ENCODE assay signal across 17 cellular contexts in genomic region chr20:8151371-8151770, GRCh38. TPM values are rescaled to one million over a fixed set of nuclear protein-coding genes. Genes with fewer than 3 reads are reported as not detected.
DNase-seq lines count a peak whose midpoint lies in the region; ATAC-seq, FAIRE-seq and TF ChIP-seq lines count a peak whose summit lies in the region.
"Had no signal": no experiment of that assay in that cellular context is flagged by ENCODE, and none has a peak within 500 bp of the region (broad histone marks: within the 10 kb centered on the region; RNA-seq: fewer than 3 reads in every experiment).

No MANE protein-coding gene starts in this region.

- peak overlapping the region; percentile 59 to 65 for H3K27ac ChIP-seq in breast epithelium
- no peak overlapping the region for H3K27ac ChIP-seq in PC-9
- H3K27ac ChIP-seq: upper lobe of right lung had no signal

- no peak overlapping the region for H3K4me2 ChIP-seq in PC-9
- H3K4me2 ChIP-seq: smooth muscle cell had no signal

- peaks cover 6% of the 10 kb centered on the region; the same call in 1 of the 2 replicates for H3F3A ChIP-seq in PC-9 (ENCODE audit: insufficient read depth, low read depth)

- no peak for TF ChIP-seq CTCF in breast epithelium (IDR thresholded peaks at IDR 0.05)
- TF ChIP-seq CTCF in progenitor cell of endocrine pancreas (IDR thresholded peaks at IDR 0.05; ENCODE audit: unreplicated experiment), result no peak
- no peak for TF ChIP-seq CTCF in PC-9 (conservative IDR thresholded peaks at IDR 0.05)

- H3K27me3 Mint-ChIP-seq in natural killer cell treated with Interleukin-12 subunit alpha and Interleukin-12 subunit beta and Interleukin-15 and Interleukin-18, amount 100 ng/mL, for 72 hours, result no peaks in the 10 kb centered on the region
- no peaks in the 10 kb centered on the region for H3K27me3 Mint-ChIP-seq in progenitor cell of endocrine pancreas

- H3K79me2 ChIP-seq in PC-9 (ENCODE audit: low read depth), result no peaks in the 10 kb centered on the region

- H3K4me3 ChIP-seq in breast epithelium (no peak overlapping the region), PC-9 (no peak overlapping the region)
- H3K4me3 ChIP-seq: smooth muscle cell, upper lobe of right lung had no signal

- peak overlapping the region; percentile 56 for H3K4me3 Mint-ChIP-seq in natural killer cell treated with Interleukin-12 subunit alpha and Interleukin-12 subunit beta and Interleukin-15 and Interleukin-18, amount 100 ng/mL, for 72 hours
- no peak overlapping the region for H3K4me3 Mint-ChIP-seq in progenitor cell of endocrine pancreas (ENCODE audit: low read depth)
- H3K4me3 Mint-ChIP-seq: H9, nephron progenitor cell had no signal

- no peaks in the 10 kb centered on the region for H3K36me3 ChIP-seq in breast epithelium
- H3K36me3 ChIP-seq in PC-9 (ENCODE audit: low read depth), result no peaks in the 10 kb centered on the region
- H3K36me3 ChIP-seq: upper lobe of right lung had no signal

- peaks cover 55 to 59% of the 10 kb centered on the region in 2 donors for H3K4me1 Mint-ChIP-seq in natural killer cell treated with Interleukin-12 subunit alpha and Interleukin-12 subunit beta and Interleukin-15 and Interleukin-18, amount 100 ng/mL, for 72 hours (ENCODE audit: low read depth in 2 of 2)
- H3K4me1 Mint-ChIP-seq in progenitor cell of endocrine pancreas (ENCODE audit: low read depth), result no peaks in the 10 kb centered on the region

- no peak overlapping the region for H2AFZ ChIP-seq in PC-9

- H3K27me3 ChIP-seq in breast epithelium (no peaks in the 10 kb centered on the region), PC-9 (ENCODE audit: insufficient read depth, low read depth) (no peaks in the 10 kb centered on the region)
- H3K27me3 ChIP-seq: upper lobe of right lung had no signal

- peaks cover 3% of the 10 kb centered on the region for H3K9me3 Mint-ChIP-seq in natural killer cell treated with Interleukin-12 subunit alpha and Interleukin-12 subunit beta and Interleukin-15 and Interleukin-18, amount 100 ng/mL, for 72 hours
- no peaks in the 10 kb centered on the region for H3K9me3 Mint-ChIP-seq in progenitor cell of endocrine pancreas (ENCODE audit: low read depth)
- H3K9me3 Mint-ChIP-seq: H9, nephron progenitor cell had no signal

- DNase-seq in NCI-H1417 (lab: John Stamatoyannopoulos, UW) (peak; percentile 11 to 47 (median 13)), NCI-H1417 treated with DMSO at 0.1 percent for 48 hours (lab: John Stamatoyannopoulos, UW) (no peak), HTR-8/SVneo (ENCODE audit: insufficient read length, low spot score) (no peak), breast epithelium (ENCODE audit: low spot score in 2 of 2) (no peak), progenitor cell of endocrine pancreas (ENCODE audit: low spot score, unreplicated experiment) (no peak), PC-9 (no peak), NCI-H1694 treated with DMSO at 0.1 percent for 48 hours (lab: John Stamatoyannopoulos, UW) (no peak)
- DNase-seq in natural killer cell treated with Interleukin-12 subunit alpha and Interleukin-12 subunit beta and Interleukin-15 and Interleukin-18, amount 100 ng/mL, for 72 hours (ENCODE audit: low spot score), result no peak
- DNase-seq: 8988T; central memory CD4-positive, alpha-beta T cell; H9; kidney; NCI-H1105; nephron progenitor cell; upper lobe of right lung had no signal

- H4K20me1 ChIP-seq in PC-9 (ENCODE audit: insufficient read depth), result no peaks in the 10 kb centered on the region

- no peaks in the 10 kb centered on the region for H3K36me3 Mint-ChIP-seq in natural killer cell treated with Interleukin-12 subunit alpha and Interleukin-12 subunit beta and Interleukin-15 and Interleukin-18, amount 100 ng/mL, for 72 hours
- H3K36me3 Mint-ChIP-seq in progenitor cell of endocrine pancreas (ENCODE audit: insufficient read depth), result peaks cover 1% of the 10 kb centered on the region

- BruUV-seq in PC-9 (replicated peaks; lab: Mats Ljungman, UMichigan), result no TSS peak

- H3K4me1 ChIP-seq in breast epithelium, result peaks cover 0 to 12% of the 10 kb centered on the region in 2 donors
- H3K4me1 ChIP-seq in PC-9 (replicated peaks; ENCODE audit: insufficient read depth), result no peaks in the 10 kb centered on the region; the same call in 1 of the 2 replicates

- no peak for ATAC-seq in natural killer cell treated with Interleukin-12 subunit alpha and Interleukin-12 subunit beta and Interleukin-15 and Interleukin-18, amount 100 ng/mL, for 72 hours
- ATAC-seq: upper lobe of right lung had no signal

- POLR2A ChIA-PET in PC-9 (lab: Charles Lee; ENCODE audit: unreplicated experiment), result no interaction called here

- TF ChIP-seq POLR2A in breast epithelium (IDR thresholded peaks at IDR 0.05), result no peak

- no peaks in the 10 kb centered on the region for H3K9me2 ChIP-seq in PC-9 (ENCODE audit: insufficient read depth)

- H3K27ac Mint-ChIP-seq in natural killer cell treated with Interleukin-12 subunit alpha and Interleukin-12 subunit beta and Interleukin-15 and Interleukin-18, amount 100 ng/mL, for 72 hours, result peak overlapping the region; percentile 24 to 37
- H3K27ac Mint-ChIP-seq in progenitor cell of endocrine pancreas, result no peak overlapping the region
- H3K27ac Mint-ChIP-seq: H9, nephron progenitor cell had no signal

- intact Hi-C loops in breast epithelium (cut with DNase I; ENCODE audit: low total_unique reads), result no loop called here
- intact Hi-C loops in PC-9 (cut with micrococcal nuclease; ENCODE audit: unreplicated experiment), result no loop called here

- CTCF ChIA-PET in PC-9 (lab: Charles Lee), result no interaction called here

- FAIRE-seq in HTR-8/SVneo (lab: Jason Lieb, UNC), result peak; percentile 44
- FAIRE-seq: D721Med, kidney had no signal

- H3K9me3 ChIP-seq in breast epithelium (no peaks in the 10 kb centered on the region), PC-9 (ENCODE audit: insufficient read depth, low read depth) (no peaks in the 10 kb centered on the region; the same call in 1 of the 2 replicates)
- H3K9me3 ChIP-seq: upper lobe of right lung had no signal

RNA-seq across cellular contexts. Expression of gene PLCB1, which starts 19.3 kb away (rescaled TPM):
- 100 to 1,000 TPM in 1 of 3 donors, 10 to 100 TPM in 2; 12.2 to 106 (median 30.5) TPM for total RNA-seq in breast epithelium
- 10 to 100 TPM; 12.3 to 13.4 TPM for total RNA-seq in natural killer cell treated with Interleukin-12 subunit alpha and Interleukin-12 subunit beta and Interleukin-15 and Interleukin-18, amount 100 ng/mL, for 72 hours
- total RNA-seq in progenitor cell of endocrine pancreas, result 16.2 and 18.0 TPM in 2 replicates
- total RNA-seq in PC-9 (2021), result not detected in 2 replicates

Comparison
In these comparisons a context has a peak if more than half of its experiments do, and no peak if none do; other contexts are left out.
1. DNase-seq: peak in NCI-H1417 (3 of 3); none in NCI-H1417 treated with DMSO at 0.1 percent for 48 hours (single experiment), HTR-8/SVneo (single experiment), breast epithelium (0 of 2), natural killer cell treated with Interleukin-12 subunit alpha and Interleukin-12 subunit beta and Interleukin-15 and Interleukin-18, amount 100 ng/mL, for 72 hours (single experiment), progenitor cell of endocrine pancreas (single experiment), PC-9 (0 of 2) and NCI-H1694 treated with DMSO at 0.1 percent for 48 hours (single experiment).
2. RNA of gene PLCB1, which starts 19.3 kb away (total RNA-seq): 12.2 to 106 TPM in breast epithelium, 16.2 to 18.0 TPM in progenitor cell of endocrine pancreas and 12.3 to 13.4 TPM in natural killer cell treated with Interleukin-12 subunit alpha and Interleukin-12 subunit beta and Interleukin-15 and Interleukin-18, amount 100 ng/mL, for 72 hours; not detected in PC-9; every median in the first group is over 10 times any median in the second.